ENCODE assay signal across 1 cellular context in the genomic region with DNA sequence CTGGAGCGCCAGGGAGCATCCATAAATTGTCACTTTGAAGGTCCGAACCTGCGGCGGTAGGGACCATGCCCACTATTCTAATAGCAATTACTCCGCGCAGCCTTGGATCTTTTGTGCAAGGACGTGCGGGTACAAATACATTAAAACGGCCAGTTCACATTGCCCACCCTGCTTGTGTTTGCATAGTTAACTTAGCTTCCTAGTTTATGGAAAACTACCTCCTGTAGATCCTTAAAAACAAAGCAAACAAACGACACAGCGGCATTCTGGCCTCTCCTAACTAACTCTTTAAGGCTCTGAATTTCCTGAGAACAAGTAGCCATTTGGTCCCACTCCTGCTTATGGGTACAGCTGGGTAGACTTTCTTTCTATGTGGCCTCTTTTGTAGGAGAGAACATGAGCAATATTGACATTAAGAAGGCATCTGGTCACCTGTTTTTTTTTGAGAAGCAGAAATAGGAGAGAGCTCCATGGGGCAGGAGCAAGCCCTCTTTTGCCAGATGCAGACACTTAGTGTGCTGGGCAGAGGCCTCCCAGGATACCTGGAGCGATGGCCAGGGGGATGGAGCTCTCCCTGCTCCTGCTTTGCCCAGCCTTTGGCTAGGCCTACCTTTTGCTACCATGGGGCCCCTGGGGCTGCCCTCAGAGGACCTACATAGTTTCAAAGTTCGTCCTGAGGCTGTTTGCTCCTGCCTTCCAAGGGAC.
A peak's percentile ranks its signal among the peaks of the same experiment; 100 is the strongest.
TF ChIP-seq lines count a peak whose summit lies in the region.

No MANE protein-coding gene starts in this region.

TF ChIP-seq in HepG2, 621 proteins besides CTCF, POLR2A, EP300 and RAD21 (continued from another document and continues in another):
- TF ChIP-seq, protein P1, sequence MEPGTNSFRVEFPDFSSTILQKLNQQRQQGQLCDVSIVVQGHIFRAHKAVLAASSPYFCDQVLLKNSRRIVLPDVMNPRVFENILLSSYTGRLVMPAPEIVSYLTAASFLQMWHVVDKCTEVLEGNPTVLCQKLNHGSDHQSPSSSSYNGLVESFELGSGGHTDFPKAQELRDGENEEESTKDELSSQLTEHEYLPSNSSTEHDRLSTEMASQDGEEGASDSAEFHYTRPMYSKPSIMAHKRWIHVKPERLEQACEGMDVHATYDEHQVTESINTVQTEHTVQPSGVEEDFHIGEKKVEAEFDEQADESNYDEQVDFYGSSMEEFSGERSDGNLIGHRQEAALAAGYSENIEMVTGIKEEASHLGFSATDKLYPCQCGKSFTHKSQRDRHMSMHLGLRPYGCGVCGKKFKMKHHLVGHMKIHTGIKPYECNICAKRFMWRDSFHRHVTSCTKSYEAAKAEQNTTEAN (CRISPR knock-in tag; conservative IDR thresholded peaks at IDR 0.05), result no peak; the same call in 1 of the 2 replicates
- no peak for TF ChIP-seq ZNF24 (IDR thresholded peaks at IDR 0.05)
- TF ChIP-seq, protein P2, sequence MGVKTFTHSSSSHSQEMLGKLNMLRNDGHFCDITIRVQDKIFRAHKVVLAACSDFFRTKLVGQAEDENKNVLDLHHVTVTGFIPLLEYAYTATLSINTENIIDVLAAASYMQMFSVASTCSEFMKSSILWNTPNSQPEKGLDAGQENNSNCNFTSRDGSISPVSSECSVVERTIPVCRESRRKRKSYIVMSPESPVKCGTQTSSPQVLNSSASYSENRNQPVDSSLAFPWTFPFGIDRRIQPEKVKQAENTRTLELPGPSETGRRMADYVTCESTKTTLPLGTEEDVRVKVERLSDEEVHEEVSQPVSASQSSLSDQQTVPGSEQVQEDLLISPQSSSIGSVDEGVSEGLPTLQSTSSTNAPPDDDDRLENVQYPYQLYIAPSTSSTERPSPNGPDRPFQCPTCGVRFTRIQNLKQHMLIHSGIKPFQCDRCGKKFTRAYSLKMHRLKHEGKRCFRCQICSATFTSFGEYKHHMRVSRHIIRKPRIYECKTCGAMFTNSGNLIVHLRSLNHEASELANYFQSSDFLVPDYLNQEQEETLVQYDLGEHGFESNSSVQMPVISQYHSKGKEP (CRISPR knock-in tag; IDR thresholded peaks at IDR 0.05), result no peak
- peak; percentile 52; the same call in 1 of the 2 replicates for TF ChIP-seq ISL2 (CRISPR knock-in tag; IDR thresholded peaks at IDR 0.05)
- peak; percentile 86 for TF ChIP-seq ZFY (CRISPR knock-in tag; IDR thresholded peaks at IDR 0.05)
- TF ChIP-seq ZMYM3 (CRISPR knock-in tag; IDR thresholded peaks at IDR 0.05), result 0 out of 2 replicates have a peak, but pooled peaks have one; percentile 24
- no peak for TF ChIP-seq ZBTB8A (CRISPR knock-in tag; IDR thresholded peaks at IDR 0.05; ENCODE audit: borderline replicate concordance, low read depth)
- TF ChIP-seq SIN3B (IDR thresholded peaks at IDR 0.05; ENCODE audit: low read length), result no peak
- no peak for TF ChIP-seq ZC3H13 (CRISPR knock-in tag; IDR thresholded peaks at IDR 0.05)
- TF ChIP-seq RARA (CRISPR knock-in tag; IDR thresholded peaks at IDR 0.05), result peak; percentile 71
- TF ChIP-seq ZNF777 (CRISPR knock-in tag; IDR thresholded peaks at IDR 0.05), result peak; percentile 58; the same call in 1 of the 2 replicates
- TF ChIP-seq ISX (CRISPR knock-in tag; conservative IDR thresholded peaks at IDR 0.05), result no peak
- TF ChIP-seq CBFB (CRISPR knock-in tag; IDR thresholded peaks at IDR 0.05), result no peak
- TF ChIP-seq ZNF766 (CRISPR knock-in tag; IDR thresholded peaks at IDR 0.05; ENCODE audit: borderline replicate concordance), result peak; percentile 54; the same call in 1 of the 2 replicates
- TF ChIP-seq TOPORS (CRISPR knock-in tag; IDR thresholded peaks at IDR 0.05), result no peak
- peak; percentile 79 for TF ChIP-seq HOXA3 (CRISPR knock-in tag; IDR thresholded peaks at IDR 0.05)
- TF ChIP-seq, protein P3, sequence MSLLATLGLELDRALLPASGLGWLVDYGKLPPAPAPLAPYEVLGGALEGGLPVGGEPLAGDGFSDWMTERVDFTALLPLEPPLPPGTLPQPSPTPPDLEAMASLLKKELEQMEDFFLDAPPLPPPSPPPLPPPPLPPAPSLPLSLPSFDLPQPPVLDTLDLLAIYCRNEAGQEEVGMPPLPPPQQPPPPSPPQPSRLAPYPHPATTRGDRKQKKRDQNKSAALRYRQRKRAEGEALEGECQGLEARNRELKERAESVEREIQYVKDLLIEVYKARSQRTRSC (CRISPR knock-in tag; IDR thresholded peaks at IDR 0.05; ENCODE audit: low read depth), result no peak
- no peak for TF ChIP-seq SP4 (CRISPR knock-in tag; IDR thresholded peaks at IDR 0.05)
- TF ChIP-seq ZNF317 (CRISPR knock-in tag; IDR thresholded peaks at IDR 0.05), result no peak; the same call in 1 of the 2 replicates
- TF ChIP-seq SMAD3 (CRISPR knock-in tag; IDR thresholded peaks at IDR 0.05), result peak; percentile 53; the same call in 1 of the 2 replicates
- peak; percentile 62; the same call in 1 of the 2 replicates for TF ChIP-seq JUND (CRISPR knock-in tag; IDR thresholded peaks at IDR 0.05)
- TF ChIP-seq MXI1 (IDR thresholded peaks at IDR 0.05; ENCODE audit: borderline replicate concordance, low read depth, low read length), result no peak; the same call in 2 of the 3 replicates
- TF ChIP-seq, protein P4, sequence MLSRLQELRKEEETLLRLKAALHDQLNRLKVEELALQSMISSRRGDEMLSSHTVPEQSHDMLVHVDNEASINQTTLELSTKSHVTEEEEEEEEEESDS (CRISPR knock-in tag; IDR thresholded peaks at IDR 0.05; ENCODE audit: borderline replicate concordance), result no peak
- peak; percentile 53; the same call in 1 of the 2 replicates for TF ChIP-seq SP5 (CRISPR knock-in tag; IDR thresholded peaks at IDR 0.05; ENCODE audit: borderline replicate concordance, low read depth)
- TF ChIP-seq, protein P5, sequence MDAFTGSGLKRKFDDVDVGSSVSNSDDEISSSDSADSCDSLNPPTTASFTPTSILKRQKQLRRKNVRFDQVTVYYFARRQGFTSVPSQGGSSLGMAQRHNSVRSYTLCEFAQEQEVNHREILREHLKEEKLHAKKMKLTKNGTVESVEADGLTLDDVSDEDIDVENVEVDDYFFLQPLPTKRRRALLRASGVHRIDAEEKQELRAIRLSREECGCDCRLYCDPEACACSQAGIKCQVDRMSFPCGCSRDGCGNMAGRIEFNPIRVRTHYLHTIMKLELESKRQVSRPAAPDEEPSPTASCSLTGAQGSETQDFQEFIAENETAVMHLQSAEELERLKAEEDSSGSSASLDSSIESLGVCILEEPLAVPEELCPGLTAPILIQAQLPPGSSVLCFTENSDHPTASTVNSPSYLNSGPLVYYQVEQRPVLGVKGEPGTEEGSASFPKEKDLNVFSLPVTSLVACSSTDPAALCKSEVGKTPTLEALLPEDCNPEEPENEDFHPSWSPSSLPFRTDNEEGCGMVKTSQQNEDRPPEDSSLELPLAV (CRISPR knock-in tag; conservative IDR thresholded peaks at IDR 0.05; ENCODE audit: low read depth), result no peak
- TF ChIP-seq, protein P6, sequence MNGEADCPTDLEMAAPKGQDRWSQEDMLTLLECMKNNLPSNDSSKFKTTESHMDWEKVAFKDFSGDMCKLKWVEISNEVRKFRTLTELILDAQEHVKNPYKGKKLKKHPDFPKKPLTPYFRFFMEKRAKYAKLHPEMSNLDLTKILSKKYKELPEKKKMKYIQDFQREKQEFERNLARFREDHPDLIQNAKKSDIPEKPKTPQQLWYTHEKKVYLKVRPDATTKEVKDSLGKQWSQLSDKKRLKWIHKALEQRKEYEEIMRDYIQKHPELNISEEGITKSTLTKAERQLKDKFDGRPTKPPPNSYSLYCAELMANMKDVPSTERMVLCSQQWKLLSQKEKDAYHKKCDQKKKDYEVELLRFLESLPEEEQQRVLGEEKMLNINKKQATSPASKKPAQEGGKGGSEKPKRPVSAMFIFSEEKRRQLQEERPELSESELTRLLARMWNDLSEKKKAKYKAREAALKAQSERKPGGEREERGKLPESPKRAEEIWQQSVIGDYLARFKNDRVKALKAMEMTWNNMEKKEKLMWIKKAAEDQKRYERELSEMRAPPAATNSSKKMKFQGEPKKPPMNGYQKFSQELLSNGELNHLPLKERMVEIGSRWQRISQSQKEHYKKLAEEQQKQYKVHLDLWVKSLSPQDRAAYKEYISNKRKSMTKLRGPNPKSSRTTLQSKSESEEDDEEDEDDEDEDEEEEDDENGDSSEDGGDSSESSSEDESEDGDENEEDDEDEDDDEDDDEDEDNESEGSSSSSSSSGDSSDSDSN (CRISPR knock-in tag; IDR thresholded peaks at IDR 0.05), result peak; percentile 15
- peak; percentile 61 for TF ChIP-seq SAP130 (CRISPR knock-in tag; IDR thresholded peaks at IDR 0.05; ENCODE audit: low read depth)
- TF ChIP-seq MBD4 (IDR thresholded peaks at IDR 0.05; ENCODE audit: borderline replicate concordance, low read length), result no peak
- 0 out of 2 replicates have a peak, but pooled peaks have one; percentile 11 for TF ChIP-seq ZNF629 (CRISPR knock-in tag; conservative IDR thresholded peaks at IDR 0.05)
- TF ChIP-seq, protein P7, sequence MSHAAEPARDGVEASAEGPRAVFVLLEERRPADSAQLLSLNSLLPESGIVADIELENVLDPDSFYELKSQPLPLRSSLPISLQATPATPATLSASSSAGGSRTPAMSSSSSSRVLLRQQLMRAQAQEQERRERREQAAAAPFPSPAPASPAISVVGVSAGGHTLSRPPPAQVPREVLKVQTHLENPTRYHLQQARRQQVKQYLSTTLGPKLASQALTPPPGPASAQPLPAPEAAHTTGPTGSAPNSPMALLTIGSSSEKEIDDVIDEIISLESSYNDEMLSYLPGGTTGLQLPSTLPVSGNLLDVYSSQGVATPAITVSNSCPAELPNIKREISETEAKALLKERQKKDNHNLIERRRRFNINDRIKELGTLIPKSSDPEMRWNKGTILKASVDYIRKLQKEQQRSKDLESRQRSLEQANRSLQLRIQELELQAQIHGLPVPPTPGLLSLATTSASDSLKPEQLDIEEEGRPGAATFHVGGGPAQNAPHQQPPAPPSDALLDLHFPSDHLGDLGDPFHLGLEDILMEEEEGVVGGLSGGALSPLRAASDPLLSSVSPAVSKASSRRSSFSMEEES (CRISPR knock-in tag; IDR thresholded peaks at IDR 0.05), result 0 out of 2 replicates have a peak, but pooled peaks have one; percentile 31
- TF ChIP-seq, protein P8, sequence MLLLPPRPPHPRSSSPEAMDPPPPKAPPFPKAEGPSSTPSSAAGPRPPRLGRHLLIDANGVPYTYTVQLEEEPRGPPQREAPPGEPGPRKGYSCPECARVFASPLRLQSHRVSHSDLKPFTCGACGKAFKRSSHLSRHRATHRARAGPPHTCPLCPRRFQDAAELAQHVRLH (CRISPR knock-in tag; IDR thresholded peaks at IDR 0.05; ENCODE audit: borderline replicate concordance, low read depth), result no peak
- no peak for TF ChIP-seq ZNF260 (CRISPR knock-in tag; IDR thresholded peaks at IDR 0.05; ENCODE audit: borderline replicate concordance, low read depth)
- TF ChIP-seq SCMH1 (CRISPR knock-in tag; IDR thresholded peaks at IDR 0.05; ENCODE audit: borderline replicate concordance), result no peak
- TF ChIP-seq HDAC1 (CRISPR knock-in tag; IDR thresholded peaks at IDR 0.05), result 0 out of 2 replicates have a peak, but pooled peaks have one; percentile 47
- TF ChIP-seq ZBTB38 (CRISPR knock-in tag; IDR thresholded peaks at IDR 0.05), result no peak; the same call in 1 of the 2 replicates
- 0 out of 2 replicates have a peak, but pooled peaks have one; percentile 26 for TF ChIP-seq ZNF17 (CRISPR knock-in tag; IDR thresholded peaks at IDR 0.05)
- TF ChIP-seq ZNF577 (CRISPR knock-in tag; IDR thresholded peaks at IDR 0.05; ENCODE audit: borderline replicate concordance, low read depth), result no peak
- TF ChIP-seq POLR2G (IDR thresholded peaks at IDR 0.05; ENCODE audit: low read depth, low read length), result peak; percentile 72
- TF ChIP-seq, protein P9, sequence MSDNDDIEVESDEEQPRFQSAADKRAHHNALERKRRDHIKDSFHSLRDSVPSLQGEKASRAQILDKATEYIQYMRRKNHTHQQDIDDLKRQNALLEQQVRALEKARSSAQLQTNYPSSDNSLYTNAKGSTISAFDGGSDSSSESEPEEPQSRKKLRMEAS (IDR thresholded peaks at IDR 0.05), result peak; percentile 14; the same call in 1 of the 2 replicates
- 0 out of 2 replicates have a peak, but pooled peaks have one; percentile 20 for TF ChIP-seq ZNF768 (CRISPR knock-in tag; IDR thresholded peaks at IDR 0.05)
- TF ChIP-seq, protein P10, sequence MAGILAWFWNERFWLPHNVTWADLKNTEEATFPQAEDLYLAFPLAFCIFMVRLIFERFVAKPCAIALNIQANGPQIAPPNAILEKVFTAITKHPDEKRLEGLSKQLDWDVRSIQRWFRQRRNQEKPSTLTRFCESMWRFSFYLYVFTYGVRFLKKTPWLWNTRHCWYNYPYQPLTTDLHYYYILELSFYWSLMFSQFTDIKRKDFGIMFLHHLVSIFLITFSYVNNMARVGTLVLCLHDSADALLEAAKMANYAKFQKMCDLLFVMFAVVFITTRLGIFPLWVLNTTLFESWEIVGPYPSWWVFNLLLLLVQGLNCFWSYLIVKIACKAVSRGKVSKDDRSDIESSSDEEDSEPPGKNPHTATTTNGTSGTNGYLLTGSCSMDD (CRISPR knock-in tag; IDR thresholded peaks at IDR 0.05), result no peak
- TF ChIP-seq POLR2AphosphoS2 (IDR thresholded peaks at IDR 0.05; ENCODE audit: low read depth, low read length), result no peak
- no peak for TF ChIP-seq ZNF10 (CRISPR knock-in tag; IDR thresholded peaks at IDR 0.05; ENCODE audit: borderline replicate concordance, low read depth)
- TF ChIP-seq XRCC5 (optimal IDR thresholded peaks at IDR 0.05; ENCODE audit: low read length), result no peak
- TF ChIP-seq FOSL2 (CRISPR knock-in tag; IDR thresholded peaks at IDR 0.05), result 0 out of 2 replicates have a peak, but pooled peaks have one; percentile 20
- TF ChIP-seq KDM1A (CRISPR knock-in tag; IDR thresholded peaks at IDR 0.05), result no peak
- TF ChIP-seq GATAD2A (CRISPR knock-in tag; IDR thresholded peaks at IDR 0.05), result peak; percentile 70
- TF ChIP-seq SOX6 (IDR thresholded peaks at IDR 0.05), result no peak
- peak; percentile 48 for TF ChIP-seq SOX6 (CRISPR knock-in tag; IDR thresholded peaks at IDR 0.05)
- no peak for TF ChIP-seq PLRG1 (conservative IDR thresholded peaks at IDR 0.05)
- TF ChIP-seq, protein P11, sequence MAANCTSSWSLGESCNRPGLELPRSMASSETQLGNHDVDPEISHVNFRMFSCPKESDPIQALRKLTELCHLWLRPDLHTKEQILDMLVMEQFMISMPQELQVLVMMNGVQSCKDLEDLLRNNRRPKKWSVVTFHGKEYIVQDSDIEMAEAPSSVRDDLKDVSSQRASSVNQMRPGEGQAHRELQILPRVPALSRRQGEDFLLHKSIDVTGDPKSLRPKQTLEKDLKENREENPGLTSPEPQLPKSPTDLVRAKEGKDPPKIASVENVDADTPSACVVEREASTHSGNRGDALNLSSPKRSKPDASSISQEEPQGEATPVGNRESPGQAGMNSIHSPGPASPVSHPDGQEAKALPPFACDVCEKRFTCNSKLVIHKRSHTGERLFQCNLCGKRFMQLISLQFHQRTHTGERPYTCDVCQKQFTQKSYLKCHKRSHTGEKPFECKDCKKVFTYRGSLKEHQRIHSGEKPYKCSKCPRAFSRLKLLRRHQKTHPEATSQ (CRISPR knock-in tag; IDR thresholded peaks at IDR 0.05; ENCODE audit: borderline replicate concordance), result no peak
- TF ChIP-seq ZNF781 (CRISPR knock-in tag; IDR thresholded peaks at IDR 0.05; ENCODE audit: borderline replicate concordance, not compliant biosample characterization), result peak; percentile 32
- no peak for TF ChIP-seq DMAP1 (CRISPR knock-in tag; IDR thresholded peaks at IDR 0.05)
- TF ChIP-seq KLF16 (CRISPR knock-in tag; IDR thresholded peaks at IDR 0.05), result no peak
- peak; percentile 71; the same call in 1 of the 2 replicates for TF ChIP-seq ZNF292 (CRISPR knock-in tag; IDR thresholded peaks at IDR 0.05; ENCODE audit: borderline replicate concordance, low read depth)
- TF ChIP-seq ZNF441 (CRISPR knock-in tag; IDR thresholded peaks at IDR 0.05; ENCODE audit: borderline replicate concordance), result 0 out of 2 replicates have a peak, but pooled peaks have one; percentile 14
